Comparison of ENCODE assay signal across 22 cellular contexts in the genomic region with DNA sequence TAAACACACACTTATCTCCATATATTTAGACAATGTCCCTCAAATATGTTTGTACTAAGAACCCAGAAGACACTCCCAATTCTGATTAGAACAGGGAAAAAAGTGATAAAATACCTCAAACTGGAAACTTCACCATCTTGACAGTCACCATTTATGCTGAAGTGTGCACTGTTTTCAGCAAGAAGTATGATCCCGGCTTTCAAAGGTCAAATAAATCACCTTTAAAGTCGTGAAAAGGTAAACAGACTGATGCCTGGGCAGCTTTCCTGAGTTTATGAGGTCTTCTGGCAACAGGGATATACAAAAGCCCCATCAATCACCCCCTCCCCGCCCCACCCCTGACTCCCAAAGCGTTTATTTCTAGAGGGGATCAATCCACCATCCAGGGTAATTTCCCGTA.
"Had no signal": no experiment of that assay in that cellular context is flagged by ENCODE, and none has a peak within 500 bp of the region (broad histone marks: within the 10 kb centered on the region; RNA-seq: fewer than 3 reads in every experiment).

No MANE protein-coding gene starts in this region.

- H3K36me3 Mint-ChIP-seq: immature natural killer cell, mesothelial cell of epicardium, naive B cell had no signal

- H3K36me3 ChIP-seq: esophagus muscularis mucosa, gastroesophageal sphincter, heart left ventricle, left lung, lower lobe of right lung had no signal

- H3K27ac Mint-ChIP-seq: immature natural killer cell, mesothelial cell of epicardium, naive B cell had no signal

- H3K4me1 ChIP-seq: foreskin keratinocyte had no signal

- H3K27ac ChIP-seq: coronary artery, dorsolateral prefrontal cortex, esophagus muscularis mucosa, foreskin keratinocyte, gastroesophageal sphincter, heart left ventricle, hepatocyte, left lung, lower lobe of right lung had no signal

- H3K9me3 Mint-ChIP-seq: immature natural killer cell, mesothelial cell of epicardium, naive B cell had no signal

- H3K4me3 ChIP-seq: coronary artery, dorsolateral prefrontal cortex, esophagus muscularis mucosa, gastroesophageal sphincter, heart left ventricle, hepatocyte, left lung, lower lobe of right lung, mucosa of descending colon had no signal

- H3K4me3 Mint-ChIP-seq: immature natural killer cell, mesothelial cell of epicardium, naive B cell had no signal

- H3K4me1 Mint-ChIP-seq: immature natural killer cell had no signal

- ATAC-seq: foreskin keratinocyte, gastroesophageal sphincter, heart left ventricle, left colon, left lung, left ventricle myocardium superior, lower lobe of right lung, mucosa of descending colon had no signal

- DNase-seq: dermis blood vessel endothelial cell; dorsolateral prefrontal cortex; effector CD4-positive, alpha-beta T cell; effector memory CD4-positive, alpha-beta T cell; foreskin keratinocyte; heart left ventricle; hypothalamus; immature natural killer cell; islet precursor cell; kidney; kidney glomerular epithelial cell; left colon; left lung; left ventricle myocardium superior; lower lobe of right lung; mucosa of descending colon; naive B cell had no signal

- H3K9me3 ChIP-seq: esophagus muscularis mucosa, gastroesophageal sphincter, heart left ventricle, left lung, lower lobe of right lung, mucosa of descending colon had no signal
